In the genomic region with DNA sequence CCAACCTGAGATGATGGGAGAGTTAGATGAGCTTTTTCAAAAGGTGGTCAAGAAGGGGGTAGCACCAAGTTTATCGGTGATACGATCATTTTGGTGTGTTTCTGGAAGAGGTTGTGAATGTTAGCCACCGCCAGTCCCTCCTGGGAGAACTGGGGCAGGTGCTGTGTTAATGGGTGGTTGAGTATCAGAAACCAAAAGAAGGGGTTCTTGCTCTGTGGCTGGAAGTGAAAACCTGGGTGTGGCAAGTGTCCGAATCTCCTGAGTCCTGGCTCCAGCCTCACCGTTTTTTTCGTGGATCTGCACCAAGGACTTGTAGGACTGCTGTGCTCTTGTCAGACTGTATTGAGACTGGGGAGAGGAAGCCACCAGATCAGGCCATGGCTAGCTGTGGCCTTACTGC, we compare ENCODE assay signal across 25 cellular contexts. TPM values are rescaled to one million over a fixed set of nuclear protein-coding genes. Genes with fewer than 3 reads are reported as not detected.
"Had no signal": no experiment of that assay in that cellular context is flagged by ENCODE, and none has a peak within 500 bp of the region (broad histone marks: within the 10 kb centered on the region; RNA-seq: fewer than 3 reads in every experiment).

No MANE protein-coding gene starts in this region.

- FAIRE-seq: urothelium cell line had no signal

- H3K27ac Mint-ChIP-seq: type B pancreatic cell had no signal

- DNase-seq: cortex of kidney; dorsolateral prefrontal cortex; effector CD8-positive, alpha-beta T cell; gastrocnemius medialis; heart right ventricle; hypothalamus; mammary epithelial cell; naive thymus-derived CD4-positive, alpha-beta T cell; psoas muscle; retina; stimulated activated CD4-positive, alpha-beta T cell treated with anti-CD3 and anti-CD28 coated beads, Interleukin-2, amount 100 ng/mL, for 24 hours; stimulated activated naive CD8-positive, alpha-beta T cell treated with anti-CD3 and anti-CD28 coated beads, Interleukin-15, Interleukin-2, amounts not matched to agents 100 U/mL and 50 U/mL, for 24 hours; thyroid gland had no signal

- H3K27me3 Mint-ChIP-seq: naive thymus-derived CD4-positive, alpha-beta T cell; type B pancreatic cell had no signal

- H3K27ac ChIP-seq: dorsolateral prefrontal cortex, gastrocnemius medialis, heart right ventricle, neutrophil, psoas muscle, spleen, suprapubic skin had no signal

- H3K4me3 Mint-ChIP-seq: naive thymus-derived CD4-positive, alpha-beta T cell; type B pancreatic cell had no signal

- H3K9me3 ChIP-seq: gastrocnemius medialis, heart right ventricle, neutrophil, psoas muscle, spleen, suprapubic skin, thyroid gland had no signal

- H3K4me3 ChIP-seq: dorsolateral prefrontal cortex, gastrocnemius medialis, heart right ventricle, psoas muscle, spleen, suprapubic skin, thyroid gland had no signal

- H3K9me3 Mint-ChIP-seq: type B pancreatic cell had no signal

- H3K27me3 ChIP-seq: dorsolateral prefrontal cortex, gastrocnemius medialis, heart right ventricle, neutrophil, spleen, suprapubic skin, thyroid gland had no signal

- ATAC-seq: gastrocnemius medialis; heart right ventricle; left lobe of liver; naive thymus-derived CD4-positive, alpha-beta T cell; psoas muscle; sciatic nerve; stimulated activated naive CD8-positive, alpha-beta T cell treated with anti-CD3 and anti-CD28 coated beads, Interleukin-15, Interleukin-2, amounts not matched to agents 100 U/mL and 50 U/mL, for 24 hours had no signal

RNA-seq across cellular contexts. Expression of a gene that starts 16.9 kb away (rescaled TPM):
- total RNA-seq: fibroblast of villous mesenchyme; gastrocnemius medialis; mesenteric fat pad; mononuclear cell; naive thymus-derived CD4-positive, alpha-beta T cell had no signal
- polyA plus RNA-seq: naive thymus-derived CD4-positive, alpha-beta T cell had no signal

RNA-seq across cellular contexts. Expression of a gene that starts 48.4 kb away (rescaled TPM):
- total RNA-seq: fibroblast of villous mesenchyme; naive thymus-derived CD4-positive, alpha-beta T cell; osteoblast had no signal
- polyA plus RNA-seq: mammary epithelial cell had no signal

RNA-seq across cellular contexts. Expression of a gene that starts 48.6 kb away (rescaled TPM):
- total RNA-seq: fibroblast of villous mesenchyme, mononuclear cell, osteoblast had no signal
- polyA plus RNA-seq: mammary epithelial cell; naive thymus-derived CD4-positive, alpha-beta T cell; neural cell had no signal
